Comparison of ENCODE assay signal across 8 cellular contexts in the genomic region with DNA sequence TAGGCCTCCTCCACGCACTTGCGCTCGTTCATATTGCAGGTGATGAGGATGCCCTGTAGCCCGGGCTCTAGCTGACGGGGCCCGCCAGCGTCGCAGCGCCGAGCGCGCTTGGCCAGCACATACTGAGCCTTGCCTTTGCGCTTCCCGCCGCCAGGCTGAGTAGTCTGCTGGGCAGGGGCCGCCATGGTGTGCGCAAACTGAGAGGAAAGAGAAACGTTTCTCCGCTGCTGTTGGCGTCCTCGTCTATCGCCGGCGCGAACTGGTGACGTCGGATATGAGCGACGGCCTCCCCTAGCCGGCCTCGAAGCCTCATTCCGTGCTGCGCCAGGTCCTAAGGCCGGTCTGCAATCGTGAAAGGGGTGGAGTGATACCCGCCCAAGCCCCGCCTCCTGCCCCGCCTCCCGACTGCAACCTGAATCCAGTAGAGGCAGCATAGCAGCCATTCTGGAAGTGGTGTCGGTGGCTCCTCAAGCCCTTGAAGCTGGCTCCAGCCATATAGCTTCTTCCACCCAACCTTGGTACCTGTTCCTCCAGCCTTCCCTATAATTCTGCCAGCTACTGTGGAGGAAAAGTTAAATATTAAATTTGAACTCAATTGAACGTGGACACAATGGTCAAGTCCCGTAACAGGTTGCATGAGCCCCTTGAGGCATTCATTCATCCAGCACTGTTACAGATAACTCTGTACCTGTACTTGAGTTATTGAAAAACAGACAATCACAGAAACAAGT. TPM values are rescaled to one million over a fixed set of nuclear protein-coding genes. Genes with fewer than 3 reads are reported as not detected.
DNase-seq lines count a peak whose midpoint lies in the region; ATAC-seq and TF ChIP-seq lines count a peak whose summit lies in the region.

A gene with protein sequence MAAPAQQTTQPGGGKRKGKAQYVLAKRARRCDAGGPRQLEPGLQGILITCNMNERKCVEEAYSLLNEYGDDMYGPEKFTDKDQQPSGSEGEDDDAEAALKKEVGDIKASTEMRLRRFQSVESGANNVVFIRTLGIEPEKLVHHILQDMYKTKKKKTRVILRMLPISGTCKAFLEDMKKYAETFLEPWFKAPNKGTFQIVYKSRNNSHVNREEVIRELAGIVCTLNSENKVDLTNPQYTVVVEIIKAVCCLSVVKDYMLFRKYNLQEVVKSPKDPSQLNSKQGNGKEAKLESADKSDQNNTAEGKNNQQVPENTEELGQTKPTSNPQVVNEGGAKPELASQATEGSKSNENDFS (minus strand): TSS at position 264 of the 731 bp plus-strand sequence. CDS start 79 bp downstream, at position 185.

- no peak for TF ChIP-seq CTCF in glutamatergic neuron (IDR thresholded peaks at IDR 0.05; ENCODE audit: partially characterized antibody, unreplicated experiment)
- no peak for TF ChIP-seq CTCF in osteocyte (IDR thresholded peaks at IDR 0.05)
- TF ChIP-seq CTCF in thoracic aorta (IDR thresholded peaks at IDR 0.05): peak; percentile 24

- peak within 1 kb of the TSS; percentile 96 for H3K4me3 Mint-ChIP-seq in activated naive CD8-positive, alpha-beta T cell
- H3K4me3 Mint-ChIP-seq in glutamatergic neuron (ENCODE audit: unreplicated experiment) (peak within 1 kb of the TSS; percentile 96), osteocyte (ENCODE audit: unreplicated experiment) (peak within 1 kb of the TSS; percentile 98)

- H3K27me3 ChIP-seq in thoracic aorta (replicated peaks; ENCODE audit: insufficient read depth): no peaks in the 10 kb centered on the region

- peak; percentile 56 for TF ChIP-seq POLR2A in GM10847 (IDR thresholded peaks at IDR 0.05; ENCODE audit: extremely low read depth, insufficient read length)

- H3K36me3 Mint-ChIP-seq in activated naive CD8-positive, alpha-beta T cell: peaks cover 4% of the 10 kb centered on the region
- H3K36me3 Mint-ChIP-seq in glutamatergic neuron (ENCODE audit: unreplicated experiment) (no peaks in the 10 kb centered on the region), osteocyte (ENCODE audit: unreplicated experiment) (peaks cover 6% of the 10 kb centered on the region)

- H3K27ac ChIP-seq in thoracic aorta: peak within 1 kb of the TSS; percentile 94 to 98

- H3K4me1 Mint-ChIP-seq in activated naive CD8-positive, alpha-beta T cell (ENCODE audit: low read depth): peaks cover 23% of the 10 kb centered on the region
- H3K4me1 Mint-ChIP-seq in glutamatergic neuron (ENCODE audit: low read depth, unreplicated experiment) (peaks cover 6% of the 10 kb centered on the region), osteocyte (ENCODE audit: unreplicated experiment) (peaks cover 14% of the 10 kb centered on the region)

- ATAC-seq in HG02623 (IDR thresholded peaks at IDR 0.05; ENCODE audit: unreplicated experiment) (peak; percentile 73), thoracic aorta (ENCODE audit: insufficient number of reproducible peaks, low FRiP score, low read depth) (peak; percentile 84)

- H3K4me1 ChIP-seq in thoracic aorta (ENCODE audit: control insufficient read depth in 1 of 2, low read depth in 2 of 2): peaks cover 15 to 26% of the 10 kb centered on the region in 2 donors

- peaks cover 15% of the 10 kb centered on the region for H3K36me3 ChIP-seq in thoracic aorta

- peaks cover 1% of the 10 kb centered on the region for H3K9me3 Mint-ChIP-seq in activated naive CD8-positive, alpha-beta T cell (ENCODE audit: low read depth)
- H3K9me3 Mint-ChIP-seq in glutamatergic neuron (ENCODE audit: unreplicated experiment): no peaks in the 10 kb centered on the region
- H3K9me3 Mint-ChIP-seq in osteocyte (ENCODE audit: unreplicated experiment): peaks cover 2% of the 10 kb centered on the region

- H3K9me3 ChIP-seq in thoracic aorta: no peaks in the 10 kb centered on the region

- peak within 1 kb of the TSS; percentile 100 for H3K4me3 ChIP-seq in thoracic aorta

- H3K27me3 Mint-ChIP-seq in activated naive CD8-positive, alpha-beta T cell: no peaks in the 10 kb centered on the region
- H3K27me3 Mint-ChIP-seq in glutamatergic neuron (ENCODE audit: unreplicated experiment): peaks cover 2% of the 10 kb centered on the region
- H3K27me3 Mint-ChIP-seq in osteocyte (ENCODE audit: unreplicated experiment): no peaks in the 10 kb centered on the region

- peak within 1 kb of the TSS; percentile 97 for H3K27ac Mint-ChIP-seq in activated naive CD8-positive, alpha-beta T cell
- H3K27ac Mint-ChIP-seq in glutamatergic neuron (ENCODE audit: unreplicated experiment) (peak within 1 kb of the TSS; percentile 83), osteocyte (ENCODE audit: unreplicated experiment) (peak within 1 kb of the TSS; percentile 97)

- DNase-seq in NCI-H1105 (lab: John Stamatoyannopoulos, UW) (peak; percentile 62), SKM-1 treated with dmso at 0.1 percent for 144 hours (lab: John Stamatoyannopoulos, UW; ENCODE audit: unreplicated experiment) (peak; percentile 89), glutamatergic neuron (peak; percentile 99), osteocyte (ENCODE audit: extremely low spot score, unreplicated experiment) (peak; percentile 97), thoracic aorta (ENCODE audit: low spot score) (peak; percentile 91)

RNA-seq across cellular contexts. Expression of the gene that starts here (rescaled TPM):
- 30.1 TPM for total RNA-seq in glutamatergic neuron (ENCODE audit: unreplicated experiment)
- total RNA-seq in osteocyte: 35.3 and 36.3 TPM in 2 replicates
- total RNA-seq in thoracic aorta: 10 to 100 TPM; 64.5 to 73.2 TPM

Comparison
In these comparisons a context has a peak if more than half of its experiments do, and no peak if none do; other contexts are left out.
1. Peak in every context shown above with its lines: DNase-seq, ATAC-seq, H3K4me3 ChIP-seq and H3K27ac ChIP-seq.